Comparison of ENCODE assay signal across 36 cellular contexts in the genomic region with DNA sequence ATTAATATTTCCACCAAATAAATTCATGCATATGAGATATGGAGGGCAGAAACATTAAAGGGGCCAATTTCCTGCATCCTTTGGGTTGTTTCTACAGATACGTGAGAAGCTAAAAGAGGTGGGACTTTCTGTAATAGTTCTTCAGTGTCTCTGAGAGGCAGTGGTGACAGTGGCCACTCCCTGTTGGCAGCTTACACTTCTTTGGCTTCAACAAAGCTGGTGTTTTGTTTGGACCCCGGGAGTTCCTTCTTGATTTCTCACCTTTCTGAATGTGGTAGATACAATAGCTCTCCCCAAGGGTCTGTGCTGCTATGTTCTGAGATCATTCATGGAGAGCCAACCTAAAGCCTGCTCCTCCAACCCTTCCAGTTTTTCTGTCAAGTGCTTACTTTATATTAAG.
"Had no signal": no experiment of that assay in that cellular context is flagged by ENCODE, and none has a peak within 500 bp of the region (broad histone marks: within the 10 kb centered on the region; RNA-seq: fewer than 3 reads in every experiment).

No MANE protein-coding gene starts in this region.

- H3K4me3 Mint-ChIP-seq: activated CD4-positive, alpha-beta memory T cell treated with anti-CD3 and anti-CD28 coated beads, Interleukin-2, amount 10 ng/mL, durations not matched to agents 7 days and 5 days; activated CD8-positive, alpha-beta memory T cell treated with anti-CD3 and anti-CD28 coated beads, Interleukin-2, amount 10 ng/mL, durations not matched to agents 7 days and 5 days; activated naive CD4-positive, alpha-beta T cell treated with anti-CD3 and anti-CD28 coated beads, Interleukin-2, amount 10 ng/mL, durations not matched to agents 7 days and 5 days; activated naive CD8-positive, alpha-beta T cell; activated naive CD8-positive, alpha-beta T cell treated with anti-CD3 and anti-CD28 coated beads, Interleukin-2, amount 50 U/mL, for 24 hours; brain; T-cell had no signal

- H3K27ac Mint-ChIP-seq: activated CD4-positive, alpha-beta memory T cell treated with anti-CD3 and anti-CD28 coated beads, Interleukin-2, amount 10 ng/mL, durations not matched to agents 7 days and 5 days; activated CD8-positive, alpha-beta memory T cell treated with anti-CD3 and anti-CD28 coated beads, Interleukin-2, amount 10 ng/mL, durations not matched to agents 7 days and 5 days; activated naive CD4-positive, alpha-beta T cell treated with anti-CD3 and anti-CD28 coated beads, Interleukin-2, amount 10 ng/mL, durations not matched to agents 7 days and 5 days; activated naive CD8-positive, alpha-beta T cell; activated naive CD8-positive, alpha-beta T cell treated with anti-CD3 and anti-CD28 coated beads, Interleukin-2, amount 50 U/mL, for 24 hours; brain; T-cell had no signal

- H3K36me3 Mint-ChIP-seq: activated CD8-positive, alpha-beta memory T cell treated with anti-CD3 and anti-CD28 coated beads, Interleukin-2, amount 10 ng/mL, durations not matched to agents 7 days and 5 days; activated naive CD4-positive, alpha-beta T cell treated with anti-CD3 and anti-CD28 coated beads, Interleukin-2, amount 10 ng/mL, durations not matched to agents 7 days and 5 days; activated naive CD8-positive, alpha-beta T cell; T-cell had no signal

- H3K27ac ChIP-seq: PC-9, RWPE1, VCaP had no signal

- H3K9me3 Mint-ChIP-seq: activated CD4-positive, alpha-beta memory T cell treated with anti-CD3 and anti-CD28 coated beads, Interleukin-2, amount 10 ng/mL, durations not matched to agents 7 days and 5 days; activated naive CD4-positive, alpha-beta T cell treated with anti-CD3 and anti-CD28 coated beads, Interleukin-2, amount 10 ng/mL, durations not matched to agents 7 days and 5 days; activated naive CD8-positive, alpha-beta T cell treated with anti-CD3 and anti-CD28 coated beads, Interleukin-2, amount 50 U/mL, for 24 hours; brain; T-cell had no signal

- H3K4me2 ChIP-seq: PC-9 had no signal

- DNase-seq: activated CD4-positive, alpha-beta memory T cell treated with anti-CD3 and anti-CD28 coated beads, Interleukin-2, amount 10 ng/mL, durations not matched to agents 7 days and 5 days; activated CD4-positive, alpha-beta T cell treated with anti-CD3 and anti-CD28 coated beads for 1 hour; activated CD4-positive, alpha-beta T cell treated with anti-CD3 and anti-CD28 coated beads for 48 hours; activated CD4-positive, CD25-positive, alpha-beta regulatory T cell; activated CD8-positive, alpha-beta memory T cell treated with anti-CD3 and anti-CD28 coated beads for 24 hours; activated CD8-positive, alpha-beta memory T cell treated with anti-CD3 and anti-CD28 coated beads, Interleukin-2, amount 10 ng/mL, durations not matched to agents 7 days and 5 days; activated CD8-positive, alpha-beta memory T cell treated with anti-CD3 and anti-CD28 coated beads, Interleukin-2, amount 50 U/mL, for 48 hours; activated effector memory CD4-positive, alpha-beta T cell treated with Interleukin-2 at 50 U/mL for 16 hours; activated naive CD4-positive, alpha-beta T cell treated with anti-CD3 and anti-CD28 coated beads, Interleukin-2, amount 10 ng/mL, durations not matched to agents 7 days and 5 days; activated naive CD8-positive, alpha-beta T cell treated with anti-CD3 and anti-CD28 coated beads, Interleukin-2, amount 50 U/mL, for 24 hours; activated T-cell treated with anti-CD3 and anti-CD28 coated beads, Interleukin-2, amount 50 U/mL, for 48 hours; anterior cingulate cortex; caudate nucleus; Kasumi-1; KG1; MM.1S; MV-4-11; NCI-H1092; NCI-H1436 treated with DMSO at 0.1 percent for 48 hours; NCI-H187; NCI-H2081; NCI-H345; NCI-H524 treated with DMSO at 0.1 percent for 48 hours; NCI-H748 treated with DMSO at 0.1 percent for 48 hours; NK-92 treated with Interleukin-12 subunit alpha and Interleukin-12 subunit beta, amount 100 ng/mL, for 24 hours; PC-9; SIG-M5; T-cell; T-helper 2 cell; T-helper 9 cell had no signal

- H3K27me3 Mint-ChIP-seq: T-cell had no signal

- ATAC-seq: activated CD8-positive, alpha-beta memory T cell treated with anti-CD3 and anti-CD28 coated beads, Interleukin-2, amount 10 ng/mL, durations not matched to agents 7 days and 5 days; activated naive CD8-positive, alpha-beta T cell treated with anti-CD3 and anti-CD28 coated beads, Interleukin-2, amount 50 U/mL, for 24 hours; Right ventricle myocardium inferior; SK-N-SH treated with all-trans-retinoic acid at 6 μM for 48 hours; T-cell had no signal

- H2AFZ ChIP-seq: PC-9 had no signal

- H3K4me3 ChIP-seq: PC-9 had no signal
